ENCODE assay signal across 24 cellular contexts in genomic region chr6:120112980-120113379, GRCh38.
DNase-seq lines count a peak whose midpoint lies in the region; ATAC-seq, FAIRE-seq and TF ChIP-seq lines count a peak whose summit lies in the region.
"Had no signal": no experiment of that assay in that cellular context is flagged by ENCODE, and none has a peak within 500 bp of the region (broad histone marks: within the 10 kb centered on the region; RNA-seq: fewer than 3 reads in every experiment).

No MANE protein-coding gene starts in this region.

- no peaks in the 10 kb centered on the region for H3K79me2 ChIP-seq in HepG2 (ENCODE audit: insufficient read depth, low read length)
- H3K79me2 ChIP-seq in K562 (ENCODE audit: control insufficient read depth, insufficient read depth, low read length), result no peaks in the 10 kb centered on the region

- CTCF ChIA-PET in HepG2 (lab: Yijun Ruan, JAX; ENCODE audit: low intra/inter-chr PET ratio, low total read pairs) (no interaction called here), K562 (lab: Yijun Ruan, JAX; ENCODE audit: low intra/inter-chr PET ratio) (no interaction called here)

- TF ChIP-seq CTCF in HepG2 (CRISPR knock-in tag; IDR thresholded peaks at IDR 0.05), result no peak
- TF ChIP-seq CTCF in right lobe of liver (IDR thresholded peaks at IDR 0.05), result no peak
- TF ChIP-seq CTCF in K562 (IDR thresholded peaks at IDR 0.05 in 2 of 3, conservative IDR thresholded peaks at IDR 0.05 in 1 of 3; ENCODE audit: insufficient read depth in 2 of 3, low read depth in 1 of 3, low read length in 3 of 3), result no peak

- H3K4me3 ChIP-seq in HepG2 (replicated peaks in 1 of 3; ENCODE audit: insufficient read depth in 1 of 3, low read depth in 2 of 3, low read length in 3 of 3), result no peak overlapping the region
- no peak overlapping the region for H3K4me3 ChIP-seq in right lobe of liver
- H3K4me3 ChIP-seq in K562, result no peak overlapping the region
- H3K4me3 ChIP-seq: BLaER1, GM12878 had no signal

- H3K9me3 ChIP-seq in HepG2 (ENCODE audit: low read length) (no peaks in the 10 kb centered on the region), right lobe of liver (no peaks in the 10 kb centered on the region), K562 (replicated peaks; ENCODE audit: control insufficient read depth, insufficient read depth, low read depth, low read length) (no peaks in the 10 kb centered on the region)
- H3K9me3 ChIP-seq: BE2C, BLaER1 had no signal

- TF ChIP-seq POLR2A in HepG2 (IDR thresholded peaks at IDR 0.05; ENCODE audit: insufficient read depth in 1 of 2, low read depth in 2 of 2, low read length in 2 of 2) (no peak), right lobe of liver (IDR thresholded peaks at IDR 0.05) (no peak), K562 (conservative IDR thresholded peaks at IDR 0.05) (no peak)

- ATAC-seq in HepG2, result no peak
- ATAC-seq in right lobe of liver, result no peak
- no peak for ATAC-seq in K562
- ATAC-seq: GM12878 had no signal

- no peak overlapping the region for H2AFZ ChIP-seq in HepG2 (ENCODE audit: low read length)
- H2AFZ ChIP-seq in K562 (ENCODE audit: low read depth, low read length), result no peak overlapping the region

- H3K36me3 ChIP-seq in HepG2 (replicated peaks in 1 of 2; ENCODE audit: control insufficient read depth in 1 of 2, insufficient read depth in 2 of 2, low read length in 2 of 2), result no peaks in the 10 kb centered on the region
- no peaks in the 10 kb centered on the region for H3K36me3 ChIP-seq in right lobe of liver
- no peaks in the 10 kb centered on the region for H3K36me3 ChIP-seq in K562 (ENCODE audit: control insufficient read depth, insufficient read depth, low read length)
- H3K36me3 ChIP-seq: BE2C, BLaER1 had no signal

- no peaks in the 10 kb centered on the region for H3K27me3 ChIP-seq in HepG2 (ENCODE audit: control insufficient read depth in 1 of 2, insufficient read depth in 2 of 2, low read length in 2 of 2)
- no peaks in the 10 kb centered on the region for H3K27me3 ChIP-seq in right lobe of liver
- H3K27me3 ChIP-seq in K562 (ENCODE audit: control insufficient read depth in 2 of 2, insufficient read depth in 2 of 2, low read length in 2 of 2), result no peaks in the 10 kb centered on the region
- H3K27me3 ChIP-seq: BE2C, BLaER1 had no signal

- FAIRE-seq in HepG2 (lab: Jason Lieb, UNC), result no peak
- no peak for FAIRE-seq in K562 (lab: Jason Lieb, UNC)
- FAIRE-seq: GM12878, GM12892, GM18507 had no signal

- TF ChIP-seq EP300 in HepG2 (IDR thresholded peaks at IDR 0.05; ENCODE audit: low read depth in 2 of 2, low read length in 2 of 2) (no peak), HepG2 (CRISPR knock-in tag; IDR thresholded peaks at IDR 0.05; ENCODE audit: borderline replicate concordance) (no peak), K562 (IDR thresholded peaks at IDR 0.05; ENCODE audit: low read length) (no peak)

- H4K20me1 ChIP-seq in HepG2 (ENCODE audit: insufficient read depth, low read length), result no peaks in the 10 kb centered on the region
- H4K20me1 ChIP-seq in K562 (replicated peaks; ENCODE audit: control insufficient read depth, insufficient read depth, low read length), result no peaks in the 10 kb centered on the region
- H4K20me1 ChIP-seq: BLaER1 had no signal

- DNase-seq in HepG2 (ENCODE audit: low spot score) (no peak), right lobe of liver (no peak), K562 (ENCODE audit: extremely low read depth in 1 of 4, low spot score in 3 of 4) (no peak), LoVo (ENCODE audit: low spot score) (no peak), SKM-1 treated with dmso at 0.1 percent for 144 hours (lab: John Stamatoyannopoulos, UW; ENCODE audit: unreplicated experiment) (no peak)
- DNase-seq: ACHN; BE2C; C1 segment of cervical spinal cord; CD4-positive, alpha-beta memory T cell; CD4-positive, CD25-positive, alpha-beta regulatory T cell; CD8-positive, alpha-beta memory T cell; COR-L47; DMS 273 treated with DMSO at 0.1 percent for 48 hours; DMS153; DMS53; DMS79; DND-41; EL; GDM1 had no signal

- no peaks in the 10 kb centered on the region for H3K9me1 ChIP-seq in K562 (ENCODE audit: control insufficient read depth, insufficient read depth, low read length)

- H3K4me1 ChIP-seq in HepG2 (ENCODE audit: insufficient read depth, low read length) (no peaks in the 10 kb centered on the region), right lobe of liver (no peaks in the 10 kb centered on the region), K562 (replicated peaks in 1 of 2; ENCODE audit: control insufficient read depth in 2 of 2, insufficient read depth in 2 of 2, low read length in 2 of 2) (no peaks in the 10 kb centered on the region)
- H3K4me1 ChIP-seq: BLaER1 had no signal

- H3K4me2 ChIP-seq in HepG2 (ENCODE audit: low read depth, low read length) (no peak overlapping the region), K562 (ENCODE audit: insufficient read depth, low read length) (no peak overlapping the region)
- H3K4me2 ChIP-seq: BLaER1 had no signal

- no peak overlapping the region for H3K9ac ChIP-seq in HepG2 (ENCODE audit: insufficient read depth, low read depth, low read length)
- no peak overlapping the region for H3K9ac ChIP-seq in K562 (ENCODE audit: insufficient read depth in 1 of 2, low read depth in 2 of 2, low read length in 2 of 2)
- H3K9ac ChIP-seq: BLaER1 had no signal

- BruUV-seq in HepG2 (replicated peaks; lab: Mats Ljungman, UMichigan), result no TSS peak
- BruUV-seq in K562 (replicated peaks; lab: Mats Ljungman, UMichigan), result no TSS peak

- intact Hi-C loops in HepG2 (cut with micrococcal nuclease; ENCODE audit: unreplicated experiment) (no loop called here), right lobe of liver (cut with DNase I) (no loop called here), K562 (cut with micrococcal nuclease) (no loop called here)

- TF ChIP-seq RAD21 in HepG2 (CRISPR knock-in tag; IDR thresholded peaks at IDR 0.05) (no peak), K562 (CRISPR knock-in tag; conservative IDR thresholded peaks at IDR 0.05 in 1 of 2, IDR thresholded peaks at IDR 0.05 in 1 of 2) (no peak)

- H3K27ac ChIP-seq in HepG2 (ENCODE audit: extremely low read length, insufficient read depth, low read length) (no peak overlapping the region), right lobe of liver (no peak overlapping the region), K562 (ENCODE audit: extremely low read depth, low read depth, low read length) (no peak overlapping the region)
- H3K27ac ChIP-seq: 22Rv1, BLaER1 had no signal

- in situ Hi-C loops in HepG2 (cut with HindIII; ENCODE audit: extremely low pct_ligation_motif_present, low pct_unique_long_range_greater_than_20kb) (no loop called here), K562 (cut with MboI) (no loop called here)

- POLR2A ChIA-PET in HepG2 (lab: Yijun Ruan, JAX), result no interaction called here
- POLR2A ChIA-PET in K562 (lab: Yijun Ruan, JAX), result no interaction called here

TF ChIP-seq in HepG2, 621 proteins besides CTCF, POLR2A, EP300 and RAD21 (continues in another document):
- TF ChIP-seq MAFK (conservative IDR thresholded peaks at IDR 0.05 in 1 of 2, IDR thresholded peaks at IDR 0.05 in 1 of 2; ENCODE audit: low read length in 2 of 2) (peak; percentile 89), HDAC1 (CRISPR knock-in tag; IDR thresholded peaks at IDR 0.05) (no peak), ZSCAN5A (CRISPR knock-in tag; IDR thresholded peaks at IDR 0.05; ENCODE audit: borderline replicate concordance) (no peak), MAFF (IDR thresholded peaks at IDR 0.05; ENCODE audit: low read depth, low read length) (peak; percentile 81)
- TF ChIP-seq, protein P1, sequence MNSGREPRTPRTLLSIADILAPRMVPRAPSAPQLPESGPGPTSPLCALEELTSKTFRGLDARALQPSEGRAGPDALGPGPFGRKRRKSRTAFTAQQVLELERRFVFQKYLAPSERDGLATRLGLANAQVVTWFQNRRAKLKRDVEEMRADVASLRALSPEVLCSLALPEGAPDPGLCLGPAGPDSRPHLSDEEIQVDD (CRISPR knock-in tag; IDR thresholded peaks at IDR 0.05; ENCODE audit: borderline replicate concordance), result no peak

TF ChIP-seq in K562, 482 proteins besides CTCF, POLR2A, EP300 and RAD21:
- TF ChIP-seq ZNF316 (IDR thresholded peaks at IDR 0.05) (peak; percentile 76), C11orf30 (IDR thresholded peaks at IDR 0.05; ENCODE audit: low read depth) (peak; percentile 56; the same call in 1 of the 2 replicates), ZNF41 (CRISPR knock-in tag; conservative IDR thresholded peaks at IDR 0.05) (no peak), TEAD4 (IDR thresholded peaks at IDR 0.05; ENCODE audit: low read length) (no peak), TEAD4 (CRISPR knock-in tag; IDR thresholded peaks at IDR 0.05; ENCODE audit: borderline replicate concordance) (no peak), JUN (IDR thresholded peaks at IDR 0.05; ENCODE audit: borderline replicate concordance, low read depth, low read length) (no peak), JUN (CRISPR knock-in tag; IDR thresholded peaks at IDR 0.05; ENCODE audit: borderline replicate concordance) (no peak), MAFF (IDR thresholded peaks at IDR 0.05; ENCODE audit: low read length) (0 out of 2 replicates have a peak, but pooled peaks have one; percentile 5), NR3C1 (CRISPR knock-in tag; IDR thresholded peaks at IDR 0.05) (no peak), NFE2 (IDR thresholded peaks at IDR 0.05; ENCODE audit: low read depth) (no peak)
TF ChIP-seq in K562: peak in this region for 3.

Comparison
In these comparisons a context has a peak if more than half of its experiments do, and no peak if none do; other contexts are left out.
1. Of the 241 proteins assayed by ChIP-seq in both HepG2 and K562: peak only in HepG2: MAFK; only in K562: none; in both: MAFF; in neither: 239.